1 cellular context compared by ENCODE assay signal in the genomic region with DNA sequence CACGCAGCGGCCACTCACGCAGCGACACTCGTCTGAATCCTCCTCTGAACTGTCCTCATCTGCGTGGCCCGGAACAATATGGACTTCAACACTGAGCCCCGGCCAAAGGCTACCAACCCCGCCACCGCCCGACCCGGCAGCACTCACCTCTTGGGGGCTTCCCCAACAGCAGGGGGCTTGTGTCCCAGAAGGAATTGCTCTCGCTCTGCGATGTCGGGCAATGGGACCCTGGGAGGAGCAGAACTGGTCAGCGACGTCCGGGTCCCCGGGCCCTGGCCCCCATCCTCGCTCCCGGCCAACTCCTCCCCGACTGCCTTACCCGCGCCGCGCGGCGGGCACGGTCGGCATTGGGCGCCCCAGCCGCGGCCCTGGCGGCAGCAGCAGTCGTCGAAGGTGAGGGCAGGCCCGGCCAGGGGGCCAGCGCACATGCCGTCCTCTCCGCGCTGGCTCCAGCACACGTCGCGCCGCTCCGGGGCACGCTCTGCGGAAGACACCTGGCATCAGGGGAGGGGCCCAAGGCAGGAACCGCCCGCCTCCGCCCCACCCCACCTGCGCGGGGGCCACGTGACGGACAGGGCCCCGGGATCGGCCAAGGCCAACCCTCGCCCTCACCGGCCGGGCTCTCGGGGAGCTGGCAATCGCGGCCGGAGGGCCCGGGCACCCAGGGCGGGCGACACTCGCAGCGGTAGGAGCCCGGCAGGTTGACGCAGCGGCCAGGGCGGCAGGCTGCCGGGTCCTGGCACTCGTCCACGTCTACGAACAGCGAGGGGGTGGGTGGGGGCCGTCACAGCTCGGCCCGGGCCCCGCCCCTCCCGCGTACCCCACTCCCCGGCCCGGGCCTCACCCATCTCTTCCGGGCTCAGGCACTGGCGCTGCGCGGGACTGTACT.
TF ChIP-seq lines count a peak whose summit lies in the region.

No MANE protein-coding gene starts in this region.

TF ChIP-seq in K562, 482 proteins besides CTCF, POLR2A, EP300 and RAD21 (continues in another document):
- TF ChIP-seq ZNF143 (CRISPR knock-in tag; IDR thresholded peaks at IDR 0.05) (no peak), MAFG (tag; conservative IDR thresholded peaks at IDR 0.05) (no peak), FOXM1 (IDR thresholded peaks at IDR 0.05; ENCODE audit: low read depth) (no peak), FOXM1 (CRISPR knock-in tag; IDR thresholded peaks at IDR 0.05; ENCODE audit: low read depth) (no peak), ZNF316 (IDR thresholded peaks at IDR 0.05) (no peak), TCFL5 (CRISPR knock-in tag; conservative IDR thresholded peaks at IDR 0.05) (no peak), TGIF2 (CRISPR knock-in tag; IDR thresholded peaks at IDR 0.05) (no peak), THRA (IDR thresholded peaks at IDR 0.05) (no peak), CTCFL (IDR thresholded peaks at IDR 0.05; ENCODE audit: borderline replicate concordance, insufficient read depth, low read depth, low read length, poor library complexity, severe bottlenecking) (peak; percentile 89), MAFK (IDR thresholded peaks at IDR 0.05; ENCODE audit: low read length) (no peak), ZNF76 (CRISPR knock-in tag; IDR thresholded peaks at IDR 0.05; ENCODE audit: borderline replicate concordance) (no peak), SAP30 (IDR thresholded peaks at IDR 0.05; ENCODE audit: borderline replicate concordance, insufficient read depth, low read depth, low read length, poor library complexity, severe bottlenecking) (no peak), ETS2 (tag; IDR thresholded peaks at IDR 0.05; ENCODE audit: borderline replicate concordance, poor library complexity, severe bottlenecking) (no peak), MYNN (IDR thresholded peaks at IDR 0.05) (no peak), MYNN (CRISPR knock-in tag; IDR thresholded peaks at IDR 0.05) (no peak), BHLHE40 (IDR thresholded peaks at IDR 0.05; ENCODE audit: low read length) (no peak), FUS (optimal IDR thresholded peaks at IDR 0.05; ENCODE audit: low read depth, low read length) (no peak), RREB1 (CRISPR knock-in tag; IDR thresholded peaks at IDR 0.05) (no peak), BMI1 (IDR thresholded peaks at IDR 0.05; ENCODE audit: low read length) (no peak), ZBTB43 (CRISPR knock-in tag; IDR thresholded peaks at IDR 0.05) (no peak), STAG1 (CRISPR knock-in tag; IDR thresholded peaks at IDR 0.05; ENCODE audit: borderline replicate concordance) (no peak), NFE2L1 (tag; IDR thresholded peaks at IDR 0.05; ENCODE audit: borderline replicate concordance, low read depth) (no peak), LCOR (CRISPR knock-in tag; IDR thresholded peaks at IDR 0.05) (no peak), SMARCA4 (IDR thresholded peaks at IDR 0.05) (no peak), POLR2AphosphoS5 (IDR thresholded peaks at IDR 0.05; ENCODE audit: control insufficient read depth, insufficient read depth, low read depth, low read length) (no peak), ZNF398 (CRISPR knock-in tag; IDR thresholded peaks at IDR 0.05) (no peak), IFI16 (CRISPR knock-in tag; IDR thresholded peaks at IDR 0.05) (no peak), CCNT2 (IDR thresholded peaks at IDR 0.05; ENCODE audit: borderline replicate concordance, extremely low read depth, insufficient read length, low read depth, low read length) (no peak), RUNX1 (IDR thresholded peaks at IDR 0.05; ENCODE audit: low read depth) (no peak), HBP1 (CRISPR knock-in tag; IDR thresholded peaks at IDR 0.05) (no peak), RFX5 (IDR thresholded peaks at IDR 0.05; ENCODE audit: low read depth, low read length) (no peak), USF2 (CRISPR knock-in tag; IDR thresholded peaks at IDR 0.05) (0 out of 2 replicates have a peak, but pooled peaks have one; percentile 10), CBX8 (IDR thresholded peaks at IDR 0.05; ENCODE audit: borderline replicate concordance, extremely low read depth, low read depth, low read length, poor library complexity, severe bottlenecking) (no peak), SRSF7 (optimal IDR thresholded peaks at IDR 0.05; ENCODE audit: low read depth, low read length) (no peak), MEF2D (tag; conservative IDR thresholded peaks at IDR 0.05; ENCODE audit: low read depth) (no peak), KLF6 (CRISPR knock-in tag; IDR thresholded peaks at IDR 0.05; ENCODE audit: borderline replicate concordance) (peak; percentile 26; the same call in 1 of the 2 replicates), NUFIP1 (IDR thresholded peaks at IDR 0.05; ENCODE audit: partially characterized antibody) (no peak), SMAD3 (CRISPR knock-in tag; conservative IDR thresholded peaks at IDR 0.05) (no peak), RBFOX2 (IDR thresholded peaks at IDR 0.05; ENCODE audit: low read depth, low read length) (peak; percentile 9), POLR2G (IDR thresholded peaks at IDR 0.05; ENCODE audit: low read depth, low read length) (peak; percentile 64), MXI1 (IDR thresholded peaks at IDR 0.05; ENCODE audit: low read depth, low read length) (no peak)
- TF ChIP-seq, protein P1, sequence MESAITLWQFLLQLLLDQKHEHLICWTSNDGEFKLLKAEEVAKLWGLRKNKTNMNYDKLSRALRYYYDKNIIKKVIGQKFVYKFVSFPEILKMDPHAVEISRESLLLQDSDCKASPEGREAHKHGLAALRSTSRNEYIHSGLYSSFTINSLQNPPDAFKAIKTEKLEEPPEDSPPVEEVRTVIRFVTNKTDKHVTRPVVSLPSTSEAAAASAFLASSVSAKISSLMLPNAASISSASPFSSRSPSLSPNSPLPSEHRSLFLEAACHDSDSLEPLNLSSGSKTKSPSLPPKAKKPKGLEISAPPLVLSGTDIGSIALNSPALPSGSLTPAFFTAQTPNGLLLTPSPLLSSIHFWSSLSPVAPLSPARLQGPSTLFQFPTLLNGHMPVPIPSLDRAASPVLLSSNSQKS (CRISPR knock-in tag; IDR thresholded peaks at IDR 0.05): no peak
- TF ChIP-seq, protein P2, sequence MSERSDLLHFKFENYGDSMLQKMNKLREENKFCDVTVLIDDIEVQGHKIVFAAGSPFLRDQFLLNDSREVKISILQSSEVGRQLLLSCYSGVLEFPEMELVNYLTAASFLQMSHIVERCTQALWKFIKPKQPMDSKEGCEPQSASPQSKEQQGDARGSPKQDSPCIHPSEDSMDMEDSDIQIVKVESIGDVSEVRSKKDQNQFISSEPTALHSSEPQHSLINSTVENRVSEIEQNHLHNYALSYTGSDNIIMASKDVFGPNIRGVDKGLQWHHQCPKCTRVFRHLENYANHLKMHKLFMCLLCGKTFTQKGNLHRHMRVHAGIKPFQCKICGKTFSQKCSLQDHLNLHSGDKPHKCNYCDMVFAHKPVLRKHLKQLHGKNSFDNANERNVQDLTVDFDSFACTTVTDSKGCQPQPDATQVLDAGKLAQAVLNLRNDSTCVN (CRISPR knock-in tag; IDR thresholded peaks at IDR 0.05): no peak
- TF ChIP-seq, protein P3, sequence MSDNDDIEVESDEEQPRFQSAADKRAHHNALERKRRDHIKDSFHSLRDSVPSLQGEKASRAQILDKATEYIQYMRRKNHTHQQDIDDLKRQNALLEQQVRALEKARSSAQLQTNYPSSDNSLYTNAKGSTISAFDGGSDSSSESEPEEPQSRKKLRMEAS (CRISPR knock-in tag; IDR thresholded peaks at IDR 0.05): no peak
